17 cellular contexts compared by ENCODE assay signal in genomic region chr19:27740396-27740795, GRCh38.
A peak's percentile ranks its signal among the peaks of the same experiment; 100 is the strongest.
DNase-seq lines count a peak whose midpoint lies in the region; ATAC-seq and TF ChIP-seq lines count a peak whose summit lies in the region.
"Had no signal": no experiment of that assay in that cellular context is flagged by ENCODE, and none has a peak within 500 bp of the region (broad histone marks: within the 10 kb centered on the region; RNA-seq: fewer than 3 reads in every experiment).

No MANE protein-coding gene starts in this region.

- no peaks in the 10 kb centered on the region for H3K4me1 ChIP-seq in suprapubic skin

- H3K4me3 ChIP-seq in suprapubic skin, result no peak overlapping the region
- H3K4me3 ChIP-seq: GM23248 had no signal

- TF ChIP-seq POLR2A in suprapubic skin (IDR thresholded peaks at IDR 0.05), result no peak

- H3K36me3 ChIP-seq in suprapubic skin, result peaks cover 20% of the 10 kb centered on the region

- no peaks in the 10 kb centered on the region for H3K9me3 ChIP-seq in suprapubic skin

- intact Hi-C loops in posterior vena cava (cut with DNase I), result no loop called here

- WGBS in suprapubic skin, result 86% methylated on average over 3 of the region's 3 CpGs

- no peak for ATAC-seq in left lobe of liver
- ATAC-seq in HG02642 (IDR thresholded peaks at IDR 0.05; ENCODE audit: poor library complexity, unreplicated experiment), result no peak

- DNase-seq in G401 (ENCODE audit: low spot score), result peak; percentile 51
- DNase-seq in M059J (ENCODE audit: low read depth), result peak; percentile 17
- peak; percentile 0 for DNase-seq in left lobe of liver (ENCODE audit: low spot score)
- peak; percentile 21 to 24 for DNase-seq in suprapubic skin (ENCODE audit: low spot score in 2 of 2)
- no peak for DNase-seq in posterior vena cava (ENCODE audit: low spot score)
- no peak for DNase-seq in DMS53 (lab: John Stamatoyannopoulos, UW)
- DNase-seq: Calu3; CD4-positive, alpha-beta T cell; DMS79; GDM1; GM23248; KG1; NCI-H1092; NCI-H2227 treated with DMSO at 0.1 percent for 48 hours; NCI-H526; OCI-M1 had no signal

- H3K27me3 ChIP-seq in suprapubic skin, result no peaks in the 10 kb centered on the region

- in situ Hi-C loops in G401 (cut with HindIII; ENCODE audit: low sequenced_read_pairs), result no loop called here

- H3K27ac ChIP-seq in suprapubic skin, result no peak overlapping the region
- H3K27ac ChIP-seq: GM23248 had no signal

- TF ChIP-seq CTCF in suprapubic skin (IDR thresholded peaks at IDR 0.05), result no peak

- TF ChIP-seq EP300 in suprapubic skin (IDR thresholded peaks at IDR 0.05), result no peak

Comparison
In these comparisons a context has a peak if more than half of its experiments do, and no peak if none do; other contexts are left out.
1. DNase-seq: peak in G401 (single experiment), M059J (single experiment), left lobe of liver (single experiment) and suprapubic skin (2 of 2); none in posterior vena cava (single experiment) and DMS53 (single experiment).